In genomic region chr4:40254961-40255721, GRCh38 we compare ENCODE assay signal across 1 cellular context.
TF ChIP-seq lines count a peak whose summit lies in the region.

No MANE protein-coding gene starts in this region.

TF ChIP-seq in SK-N-SH, 30 proteins besides CTCF, POLR2A, EP300 and RAD21 (continued from another document):
- TF ChIP-seq EZH2phosphoT487 (IDR thresholded peaks at IDR 0.05; ENCODE audit: borderline replicate concordance, low read depth) (no peak), RCOR1 (IDR thresholded peaks at IDR 0.05; ENCODE audit: low read length) (no peak), YY1 (IDR thresholded peaks at IDR 0.05; ENCODE audit: low read depth) (no peak), RXRA (IDR thresholded peaks at IDR 0.05; ENCODE audit: borderline replicate concordance, low read depth) (peak; percentile 61; the same call in 1 of the 2 replicates), NRF1 (IDR thresholded peaks at IDR 0.05; ENCODE audit: low read depth, low read length) (no peak)
